In the genomic region with DNA sequence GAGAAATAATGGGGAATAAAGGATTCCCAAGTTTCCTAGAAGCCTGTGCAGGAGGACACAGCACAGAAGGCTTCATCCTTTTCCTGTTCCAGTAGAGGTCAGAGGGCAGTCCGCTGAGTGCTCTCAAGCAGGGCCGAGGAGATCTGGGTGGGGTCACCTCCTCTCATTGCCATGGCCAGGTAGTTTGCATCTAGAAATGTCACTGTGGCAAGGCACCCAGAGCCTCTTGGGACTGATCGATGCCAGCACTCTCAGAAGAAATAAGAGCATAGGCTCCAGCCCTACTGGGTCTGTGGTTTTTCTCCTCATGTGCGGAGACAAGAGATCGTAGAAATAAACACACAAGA, we compare ENCODE assay signal across 9 cellular contexts. TPM values are rescaled to one million over a fixed set of nuclear protein-coding genes. Genes with fewer than 3 reads are reported as not detected.
A peak's percentile ranks its signal among the peaks of the same experiment; 100 is the strongest.
DNase-seq lines count a peak whose midpoint lies in the region; ATAC-seq lines count a peak whose summit lies in the region.
"Had no signal": no experiment of that assay in that cellular context is flagged by ENCODE, and none has a peak within 500 bp of the region (broad histone marks: within the 10 kb centered on the region; RNA-seq: fewer than 3 reads in every experiment).

No MANE protein-coding gene starts in this region.

- H3K9me3 ChIP-seq in effector memory CD4-positive, alpha-beta T cell (ENCODE audit: control insufficient read depth, low read length): no peaks in the 10 kb centered on the region

- H3K4me1 Mint-ChIP-seq in activated T-cell treated with anti-CD3 and anti-CD28 coated beads, Interleukin-2, amount 50 U/mL, for 4 hours (ENCODE audit: low read depth): peaks cover 58% of the 10 kb centered on the region
- peaks cover 68% of the 10 kb centered on the region for H3K4me1 Mint-ChIP-seq in stimulated activated naive CD8-positive, alpha-beta T cell treated with anti-CD3 and anti-CD28 coated beads, Interleukin-15, amount 100 ng/mL, for 72 hours

- H3K36me3 ChIP-seq in effector memory CD4-positive, alpha-beta T cell (ENCODE audit: control insufficient read depth, insufficient read depth, low read length): peaks cover 43% of the 10 kb centered on the region

- no peaks in the 10 kb centered on the region for H3K27me3 ChIP-seq in effector memory CD4-positive, alpha-beta T cell (replicated peaks; ENCODE audit: control insufficient read depth, insufficient read depth, low read length, poor library complexity, severe bottlenecking)

- H3K4me3 Mint-ChIP-seq in activated T-cell treated with anti-CD3 and anti-CD28 coated beads, Interleukin-2, amount 50 U/mL, for 4 hours: peak overlapping the region; percentile 73
- peak overlapping the region; percentile 72 to 91 for H3K4me3 Mint-ChIP-seq in stimulated activated naive CD8-positive, alpha-beta T cell treated with anti-CD3 and anti-CD28 coated beads, Interleukin-15, amount 100 ng/mL, for 72 hours

- H3K27ac ChIP-seq in effector memory CD4-positive, alpha-beta T cell (ENCODE audit: insufficient read depth, low read length, poor library complexity, severe bottlenecking): peak overlapping the region; percentile 86
- H3K27ac ChIP-seq: C4-2B had no signal

- DNase-seq in activated T-cell treated with anti-CD3 and anti-CD28 coated beads, Interleukin-2, amount 50 U/mL, for 4 hours: no peak
- DNase-seq in activated T-cell treated with anti-CD3 and anti-CD28 coated beads, Interleukin-2, amount 50 U/mL, for 48 hours: no peak
- DNase-seq in effector memory CD4-positive, alpha-beta T cell: no peak
- no peak for DNase-seq in stimulated activated naive CD8-positive, alpha-beta T cell treated with anti-CD3 and anti-CD28 coated beads, Interleukin-15, amount 100 ng/mL, for 72 hours
- DNase-seq in SHP77 treated with DMSO at 0.1 percent for 48 hours (lab: John Stamatoyannopoulos, UW) (no peak), SW 1271 (lab: John Stamatoyannopoulos, UW) (no peak), NCI-H2029 (lab: John Stamatoyannopoulos, UW) (no peak)

- peaks cover 18% of the 10 kb centered on the region for H3K36me3 Mint-ChIP-seq in activated T-cell treated with anti-CD3 and anti-CD28 coated beads, Interleukin-2, amount 50 U/mL, for 4 hours (ENCODE audit: insufficient read depth)

- no peaks in the 10 kb centered on the region for H3K27me3 Mint-ChIP-seq in activated T-cell treated with anti-CD3 and anti-CD28 coated beads, Interleukin-2, amount 50 U/mL, for 4 hours (ENCODE audit: low read depth)
- H3K27me3 Mint-ChIP-seq in stimulated activated naive CD8-positive, alpha-beta T cell treated with anti-CD3 and anti-CD28 coated beads, Interleukin-15, amount 100 ng/mL, for 72 hours: no peaks in the 10 kb centered on the region

- peaks cover 30% of the 10 kb centered on the region for H3K4me1 ChIP-seq in effector memory CD4-positive, alpha-beta T cell (ENCODE audit: control insufficient read depth, insufficient read depth, low read length, poor library complexity, severe bottlenecking)

- H3K27ac Mint-ChIP-seq in stimulated activated naive CD8-positive, alpha-beta T cell treated with anti-CD3 and anti-CD28 coated beads, Interleukin-15, amount 100 ng/mL, for 72 hours: peak overlapping the region; percentile 97 to 98

- peak; percentile 31 for ATAC-seq in activated T-cell treated with anti-CD3 and anti-CD28 coated beads, Interleukin-2, amount 50 U/mL, for 4 hours
- peak; percentile 48 for ATAC-seq in HG03280 (IDR thresholded peaks at IDR 0.05; ENCODE audit: unreplicated experiment)
- ATAC-seq in stimulated activated naive CD8-positive, alpha-beta T cell treated with anti-CD3 and anti-CD28 coated beads, Interleukin-15, amount 100 ng/mL, for 72 hours: peak; percentile 63

- H3K9me3 Mint-ChIP-seq in activated T-cell treated with anti-CD3 and anti-CD28 coated beads, Interleukin-2, amount 50 U/mL, for 4 hours: no peaks in the 10 kb centered on the region
- H3K9me3 Mint-ChIP-seq in stimulated activated naive CD8-positive, alpha-beta T cell treated with anti-CD3 and anti-CD28 coated beads, Interleukin-15, amount 100 ng/mL, for 72 hours: no peaks in the 10 kb centered on the region

- peak overlapping the region; percentile 47 for H3K4me3 ChIP-seq in effector memory CD4-positive, alpha-beta T cell (ENCODE audit: insufficient read depth, low read depth, low read length, poor library complexity, severe bottlenecking)

RNA-seq across cellular contexts. Expression of a gene that starts 7.9 kb away (rescaled TPM):
- total RNA-seq in activated T-cell treated with anti-CD3 and anti-CD28 coated beads, Interleukin-2, amount 50 U/mL, for 4 hours: 10 to 100 TPM; 25.9 to 26.9 (median 26.5) TPM
